1 cellular context compared by ENCODE assay signal in the genomic region with DNA sequence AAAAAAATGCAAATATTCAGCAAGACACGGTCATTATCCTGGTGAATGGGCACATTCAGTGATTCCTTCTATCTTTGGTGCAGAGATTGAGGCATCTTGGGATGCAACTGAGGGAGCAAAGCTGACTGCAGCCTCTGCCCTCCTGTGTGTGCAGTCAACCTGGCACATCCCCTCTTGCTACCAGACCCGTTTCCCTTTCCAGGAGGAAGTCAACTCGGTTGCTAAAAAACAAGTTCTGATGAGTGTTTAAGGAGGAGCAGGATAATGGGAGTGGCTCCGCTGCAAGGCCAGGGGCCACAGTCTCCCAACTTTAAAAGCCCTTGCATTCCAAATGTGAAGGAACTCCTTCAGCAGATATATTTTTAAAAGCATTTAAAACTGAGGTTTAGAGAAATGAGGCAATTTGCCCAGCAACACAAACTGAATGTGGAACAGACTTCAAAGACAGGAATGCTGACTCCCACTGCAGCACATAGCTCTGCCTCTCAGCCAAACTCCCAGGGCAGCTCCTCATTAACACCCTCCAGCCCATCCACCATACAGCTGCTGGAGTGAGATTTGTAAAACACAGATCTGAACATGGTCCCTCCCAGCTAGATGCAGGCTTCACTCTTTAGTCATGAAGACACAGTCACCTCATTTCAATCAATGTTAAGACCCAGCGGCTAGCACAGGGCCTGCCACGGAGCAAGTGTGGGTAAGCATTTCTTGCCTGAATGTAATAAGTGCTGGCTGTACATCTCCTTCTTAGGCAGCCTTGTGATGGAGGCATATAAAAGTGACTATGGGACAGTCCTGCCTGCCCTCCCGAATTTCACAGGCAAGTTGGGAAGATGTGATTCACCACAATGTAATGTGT.
TF ChIP-seq lines count a peak whose summit lies in the region.

No MANE protein-coding gene starts in this region.

TF ChIP-seq in HepG2, 621 proteins besides CTCF, POLR2A, EP300 and RAD21 (continued from another document):
- TF ChIP-seq TCF7 (IDR thresholded peaks at IDR 0.05; ENCODE audit: low read depth), result peak; percentile 44; the same call in 1 of the 2 replicates
- no peak for TF ChIP-seq ZNF558 (CRISPR knock-in tag; IDR thresholded peaks at IDR 0.05; ENCODE audit: borderline replicate concordance)
- no peak for TF ChIP-seq NPAS2 (CRISPR knock-in tag; IDR thresholded peaks at IDR 0.05; ENCODE audit: borderline replicate concordance)
- no peak for TF ChIP-seq SP1 (IDR thresholded peaks at IDR 0.05)
- no peak for TF ChIP-seq SP1 (CRISPR knock-in tag; IDR thresholded peaks at IDR 0.05)
